17 cellular contexts compared by ENCODE assay signal in genomic region chr3:5210926-5211325, GRCh38. TPM values are rescaled to one million over a fixed set of nuclear protein-coding genes. Genes with fewer than 3 reads are reported as not detected.
DNase-seq lines count a peak whose midpoint lies in the region; ATAC-seq and TF ChIP-seq lines count a peak whose summit lies in the region.
"Had no signal": no experiment of that assay in that cellular context is flagged by ENCODE, and none has a peak within 500 bp of the region (broad histone marks: within the 10 kb centered on the region; RNA-seq: fewer than 3 reads in every experiment).

No MANE protein-coding gene starts in this region.

- CTCF ChIA-PET in HEK293 (lab: Yijun Ruan, JAX): no interaction called here

- H3K27ac ChIP-seq in CD4-positive, CD25-positive, alpha-beta regulatory T cell (ENCODE audit: insufficient read depth, low read length, poor library complexity, severe bottlenecking): no peak overlapping the region
- H3K27ac ChIP-seq in HEK293 (ENCODE audit: extremely low read depth, low read depth, low read length) (no peak overlapping the region), mucosa of rectum (ENCODE audit: low read depth in 2 of 2, low read length in 2 of 2) (peak overlapping the region; percentile 17 to 25)
- H3K27ac ChIP-seq: SK-N-MC had no signal

- no peak for TF ChIP-seq CTCF in HEK293 (tag by site-specific recombination; IDR thresholded peaks at IDR 0.05)

- H3K27me3 Mint-ChIP-seq in CD4-positive, CD25-positive, alpha-beta regulatory T cell: no peaks in the 10 kb centered on the region
- H3K27me3 Mint-ChIP-seq in activated T-helper 17 cell treated with anti-CD3 and anti-CD28 coated beads, Interleukin-2, amount 50 U/mL, for 72 hours: no peaks in the 10 kb centered on the region

- H3K4me3 ChIP-seq in CD4-positive, CD25-positive, alpha-beta regulatory T cell (ENCODE audit: low read depth, low read length): no peak overlapping the region
- H3K4me3 ChIP-seq in HEK293 (ENCODE audit: low read depth, low read length): no peak overlapping the region
- H3K4me3 ChIP-seq in mucosa of rectum (ENCODE audit: low read length in 2 of 2): no peak overlapping the region
- H3K4me3 ChIP-seq: SK-N-MC had no signal

- peaks cover 98% of the 10 kb centered on the region for H3K36me3 ChIP-seq in CD4-positive, CD25-positive, alpha-beta regulatory T cell (ENCODE audit: control insufficient read depth, insufficient read depth, low read length)
- H3K36me3 ChIP-seq in HEK293 (ENCODE audit: control insufficient read depth in 2 of 2, insufficient read depth in 1 of 2, low read length in 2 of 2) (peaks cover 36 to 97% of the 10 kb centered on the region in 2 experiments), mucosa of rectum (ENCODE audit: control insufficient read depth in 2 of 2, insufficient read depth in 2 of 2, low read length in 2 of 2) (peaks cover 81 to 90% of the 10 kb centered on the region in 2 donors)

- no peaks in the 10 kb centered on the region for H3K4me1 ChIP-seq in CD4-positive, CD25-positive, alpha-beta regulatory T cell (ENCODE audit: control insufficient read depth, insufficient read depth, low read length, poor library complexity, severe bottlenecking)
- H3K4me1 ChIP-seq in HEK293 (ENCODE audit: control insufficient read depth, insufficient read depth, low read length) (peaks cover 9% of the 10 kb centered on the region), mucosa of rectum (ENCODE audit: control insufficient read depth in 2 of 2, insufficient read depth in 2 of 2, low read length in 2 of 2) (peaks cover 0 to 2% of the 10 kb centered on the region in 2 donors)

- H3K4me1 Mint-ChIP-seq in CD4-positive, CD25-positive, alpha-beta regulatory T cell: peaks cover 0 to 32% (median 4%) of the 10 kb centered on the region in 4 donors
- H3K4me1 Mint-ChIP-seq in activated T-helper 17 cell treated with anti-CD3 and anti-CD28 coated beads, Interleukin-2, amount 50 U/mL, for 72 hours: peaks cover 34% of the 10 kb centered on the region
- H3K4me1 Mint-ChIP-seq: CD14-positive monocyte had no signal

- H3K27ac Mint-ChIP-seq in CD4-positive, CD25-positive, alpha-beta regulatory T cell: peak overlapping the region in 2 of 3 donors; percentile 15 to 75
- H3K27ac Mint-ChIP-seq in activated T-helper 17 cell treated with anti-CD3 and anti-CD28 coated beads, Interleukin-2, amount 50 U/mL, for 72 hours: peak overlapping the region; percentile 15

- DNase-seq in CD4-positive, CD25-positive, alpha-beta regulatory T cell: no peak
- DNase-seq in activated gamma-delta T cell treated with Interleukin-2 at 50 U/mL for 16 hours (no peak), AML-193 (lab: John Stamatoyannopoulos, UW) (no peak), NCI-H1436 (lab: John Stamatoyannopoulos, UW) (no peak)
- DNase-seq: ACHN; COR-L47; DMS 273 treated with DMSO at 0.1 percent for 48 hours; NCI-H1105; NCI-H187 treated with DMSO at 0.1 percent for 48 hours; NCI-H69; NK-92 treated with Interleukin-12 subunit alpha and Interleukin-12 subunit beta, amount 100 ng/mL, for 24 hours; SHP77 had no signal

- H3K27me3 ChIP-seq in CD4-positive, CD25-positive, alpha-beta regulatory T cell (ENCODE audit: control insufficient read depth, insufficient read depth, low read length): no peaks in the 10 kb centered on the region
- H3K27me3 ChIP-seq in mucosa of rectum (ENCODE audit: control insufficient read depth in 2 of 2, insufficient read depth in 2 of 2, low read length in 2 of 2): no peaks in the 10 kb centered on the region

- no peak overlapping the region for H3K4me3 Mint-ChIP-seq in CD4-positive, CD25-positive, alpha-beta regulatory T cell
- H3K4me3 Mint-ChIP-seq in activated T-helper 17 cell treated with anti-CD3 and anti-CD28 coated beads, Interleukin-2, amount 50 U/mL, for 72 hours: no peak overlapping the region
- H3K4me3 Mint-ChIP-seq: CD14-positive monocyte had no signal

- POLR2A ChIA-PET in HEK293 (lab: Yijun Ruan, JAX): no interaction called here

- H3K9me3 ChIP-seq in CD4-positive, CD25-positive, alpha-beta regulatory T cell (ENCODE audit: control insufficient read depth in 2 of 2, low read length in 2 of 2): no peaks in the 10 kb centered on the region
- H3K9me3 ChIP-seq in HEK293 (ENCODE audit: control insufficient read depth, insufficient read depth, low read depth, low read length) (no peaks in the 10 kb centered on the region), mucosa of rectum (ENCODE audit: control insufficient read depth in 2 of 2, low read length in 2 of 2) (no peaks in the 10 kb centered on the region)

- no peaks in the 10 kb centered on the region for H3K9me3 Mint-ChIP-seq in CD4-positive, CD25-positive, alpha-beta regulatory T cell
- no peaks in the 10 kb centered on the region for H3K9me3 Mint-ChIP-seq in activated T-helper 17 cell treated with anti-CD3 and anti-CD28 coated beads, Interleukin-2, amount 50 U/mL, for 72 hours
- H3K9me3 Mint-ChIP-seq: CD14-positive monocyte had no signal

- H3K9ac ChIP-seq in mucosa of rectum (ENCODE audit: low read depth in 1 of 2, low read length in 2 of 2): no peak overlapping the region

- H3K36me3 Mint-ChIP-seq in CD4-positive, CD25-positive, alpha-beta regulatory T cell: peaks cover 84% of the 10 kb centered on the region
- H3K36me3 Mint-ChIP-seq in activated T-helper 17 cell treated with anti-CD3 and anti-CD28 coated beads, Interleukin-2, amount 50 U/mL, for 72 hours (ENCODE audit: low read depth): peaks cover 100% of the 10 kb centered on the region

- no peak for ATAC-seq in CD4-positive, CD25-positive, alpha-beta regulatory T cell (ENCODE audit: low read depth in 2 of 2)
- ATAC-seq in activated T-helper 17 cell treated with anti-CD3 and anti-CD28 coated beads, Interleukin-2, amount 50 U/mL, for 72 hours (replicated peaks): no peak

TF ChIP-seq in HEK293, 187 proteins besides CTCF, POLR2A, EP300 and RAD21:
- TF ChIP-seq YY2 (tag by site-specific recombination; IDR thresholded peaks at IDR 0.05): no peak
- peak; percentile 38; the same call in 1 of the 2 replicates for TF ChIP-seq EGR2 (tag by site-specific recombination; IDR thresholded peaks at IDR 0.05; ENCODE audit: low read depth)

RNA-seq across cellular contexts. Expression of gene EDEM1, which starts 23.4 kb away (rescaled TPM):
- total RNA-seq in CD4-positive, CD25-positive, alpha-beta regulatory T cell: 99.3 TPM
- 10 to 100 TPM; 51.1 to 56.8 (median 54.5) TPM for polyA plus RNA-seq in CD4-positive, CD25-positive, alpha-beta regulatory T cell
- 100 to 1,000 TPM; 145 to 194 TPM for total RNA-seq in activated T-helper 17 cell treated with anti-CD3 and anti-CD28 coated beads, Interleukin-2, amount 50 U/mL, for 72 hours

Comparison
In these comparisons a context has a peak if more than half of its experiments do, and no peak if none do; other contexts are left out.
1. H3K27ac ChIP-seq: peak in mucosa of rectum (2 of 2); none in CD4-positive, CD25-positive, alpha-beta regulatory T cell (single experiment) and HEK293 (single experiment).